Comparison of ENCODE assay signal across 1 cellular context in the genomic region with DNA sequence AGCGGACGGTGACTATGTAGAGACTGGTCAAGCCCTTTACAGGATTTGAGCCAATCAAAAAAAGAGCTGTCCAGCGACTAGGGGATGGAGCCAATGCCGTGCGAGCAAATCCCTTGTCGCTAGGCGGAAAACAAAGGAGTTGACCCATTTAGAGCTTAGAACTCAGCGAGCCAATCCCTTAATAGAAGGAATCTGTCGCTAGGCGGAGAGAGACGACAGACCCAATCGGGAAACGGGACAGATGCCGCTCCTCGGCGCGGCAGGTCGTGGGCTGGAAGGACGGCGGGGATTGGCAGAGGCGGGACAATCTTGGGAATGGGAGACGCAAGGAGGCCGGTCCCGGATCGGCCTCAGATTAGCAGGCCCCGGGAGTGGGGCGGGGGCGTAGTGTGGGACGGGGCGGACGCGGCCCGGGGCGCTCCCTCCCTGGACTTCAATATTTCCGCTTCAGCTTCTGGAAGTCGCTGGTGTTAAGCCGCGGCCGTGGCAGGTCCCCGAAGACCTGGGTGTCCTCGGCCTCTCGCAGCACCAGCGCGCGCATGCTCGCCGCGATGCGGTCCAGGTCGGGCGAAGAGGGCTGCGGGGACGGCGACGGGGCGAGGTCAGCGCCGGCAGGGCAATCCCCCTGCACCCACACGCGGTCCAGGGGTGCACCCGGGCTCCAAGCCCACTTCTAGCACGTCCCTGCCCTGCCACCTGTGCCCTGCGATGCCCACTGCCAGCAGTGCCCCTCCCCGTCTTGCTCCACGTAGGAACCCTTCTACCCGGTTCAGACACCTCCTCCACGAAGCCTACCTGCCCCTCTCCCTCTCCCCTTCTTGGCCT.
A peak's percentile ranks its signal among the peaks of the same experiment; 100 is the strongest.
TF ChIP-seq lines count a peak whose summit lies in the region.

No MANE protein-coding gene starts in this region.

TF ChIP-seq in SK-N-SH, 30 proteins besides CTCF, POLR2A, EP300 and RAD21 (continued from another document):
- TF ChIP-seq MEF2A (IDR thresholded peaks at IDR 0.05; ENCODE audit: borderline replicate concordance, low read depth) (no peak), NFIC (IDR thresholded peaks at IDR 0.05; ENCODE audit: borderline replicate concordance) (no peak), CHD2 (IDR thresholded peaks at IDR 0.05; ENCODE audit: low read length, partially characterized antibody) (no peak), ELF1 (IDR thresholded peaks at IDR 0.05) (peak; percentile 80)
- TF ChIP-seq, protein P1, sequence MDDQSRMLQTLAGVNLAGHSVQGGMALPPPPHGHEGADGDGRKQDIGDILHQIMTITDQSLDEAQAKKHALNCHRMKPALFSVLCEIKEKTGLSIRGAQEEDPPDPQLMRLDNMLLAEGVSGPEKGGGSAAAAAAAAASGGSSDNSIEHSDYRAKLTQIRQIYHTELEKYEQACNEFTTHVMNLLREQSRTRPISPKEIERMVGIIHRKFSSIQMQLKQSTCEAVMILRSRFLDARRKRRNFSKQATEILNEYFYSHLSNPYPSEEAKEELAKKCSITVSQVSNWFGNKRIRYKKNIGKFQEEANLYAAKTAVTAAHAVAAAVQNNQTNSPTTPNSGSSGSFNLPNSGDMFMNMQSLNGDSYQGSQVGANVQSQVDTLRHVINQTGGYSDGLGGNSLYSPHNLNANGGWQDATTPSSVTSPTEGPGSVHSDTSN (IDR thresholded peaks at IDR 0.05) = peak; percentile 66
